Comparison of ENCODE assay signal across 22 cellular contexts in the genomic region with DNA sequence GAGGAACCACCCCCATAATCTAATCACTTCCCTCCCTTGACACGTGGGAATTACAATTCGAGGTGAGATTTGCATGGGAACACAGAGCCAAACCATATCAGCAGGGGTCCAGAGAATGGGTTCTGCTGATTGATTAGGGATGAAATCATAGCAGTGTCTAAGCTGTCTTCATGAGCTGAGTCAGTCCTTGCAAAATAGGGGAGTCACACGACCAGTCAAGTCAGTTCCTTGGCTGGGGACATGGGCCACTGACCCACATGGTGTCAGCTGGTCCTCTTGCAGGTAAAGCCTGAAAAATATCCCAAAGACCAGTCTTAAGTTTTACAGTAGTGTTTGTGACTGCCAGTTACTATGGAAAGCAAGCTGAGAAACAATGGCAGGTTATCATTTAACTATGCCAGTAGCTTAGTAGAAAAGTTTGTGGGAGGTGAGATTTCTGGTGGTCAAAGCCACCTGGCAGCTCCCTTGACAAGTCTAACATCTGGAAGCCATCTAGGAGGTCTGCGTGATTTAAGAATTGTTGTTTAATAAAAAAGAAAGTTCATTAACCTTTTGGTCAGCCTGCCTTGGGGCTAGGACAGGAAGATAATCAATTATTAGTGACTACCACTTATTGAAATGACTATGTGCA. TPM values are rescaled to one million over a fixed set of nuclear protein-coding genes. Genes with fewer than 3 reads are reported as not detected.
DNase-seq lines count a peak whose midpoint lies in the region; ATAC-seq, FAIRE-seq and TF ChIP-seq lines count a peak whose summit lies in the region.
"Had no signal": no experiment of that assay in that cellular context is flagged by ENCODE, and none has a peak within 500 bp of the region (broad histone marks: within the 10 kb centered on the region; RNA-seq: fewer than 3 reads in every experiment).

No MANE protein-coding gene starts in this region.

- peaks cover 5% of the 10 kb centered on the region for H3K9me3 Mint-ChIP-seq in astrocyte (ENCODE audit: unreplicated experiment)
- no peaks in the 10 kb centered on the region for H3K9me3 Mint-ChIP-seq in T-helper 2 cell treated with Interferon-gamma antibody and Interleukin-4, amounts not matched to agents 5 μg/mL and 100 μg/mL, for 36 hours

- H3K27ac Mint-ChIP-seq in astrocyte (ENCODE audit: unreplicated experiment) = no peak overlapping the region
- H3K27ac Mint-ChIP-seq in T-helper 2 cell treated with Interferon-gamma antibody and Interleukin-4, amounts not matched to agents 5 μg/mL and 100 μg/mL, for 36 hours = no peak overlapping the region
- H3K27ac Mint-ChIP-seq: IgD-negative memory B cell; stimulated activated naive CD8-positive, alpha-beta T cell treated with anti-CD3 and anti-CD28 coated beads, Interleukin-15, Interleukin-2, amounts not matched to agents 100 ng/mL and 50 ng/mL, for 24 hours had no signal

- H3K4me3 ChIP-seq in astrocyte (ENCODE audit: insufficient read depth, low read depth, low read length) = no peak overlapping the region
- no peak overlapping the region for H3K4me3 ChIP-seq in kidney (ENCODE audit: low read length in 2 of 2)
- H3K4me3 ChIP-seq: ascending aorta, lung, sigmoid colon, upper lobe of left lung had no signal

- H3K9me3 ChIP-seq in astrocyte (ENCODE audit: insufficient read depth, low read depth, low read length) (no peaks in the 10 kb centered on the region), kidney (ENCODE audit: control insufficient read depth in 1 of 2, low read length in 2 of 2) (peaks cover 0 to 5% of the 10 kb centered on the region in 2 donors)

- H3K4me3 Mint-ChIP-seq in astrocyte (ENCODE audit: unreplicated experiment) = no peak overlapping the region
- no peak overlapping the region for H3K4me3 Mint-ChIP-seq in T-helper 2 cell treated with Interferon-gamma antibody and Interleukin-4, amounts not matched to agents 5 μg/mL and 100 μg/mL, for 36 hours
- H3K4me3 Mint-ChIP-seq: CD4-positive, CD25-positive, alpha-beta regulatory T cell; IgD-negative memory B cell; stimulated activated naive CD8-positive, alpha-beta T cell treated with anti-CD3 and anti-CD28 coated beads, Interleukin-15, Interleukin-2, amounts not matched to agents 100 ng/mL and 50 ng/mL, for 24 hours had no signal

- H3K36me3 Mint-ChIP-seq in astrocyte (ENCODE audit: low read depth, unreplicated experiment) = no peaks in the 10 kb centered on the region
- no peaks in the 10 kb centered on the region for H3K36me3 Mint-ChIP-seq in T-helper 2 cell treated with Interferon-gamma antibody and Interleukin-4, amounts not matched to agents 5 μg/mL and 100 μg/mL, for 36 hours (ENCODE audit: low read depth)
- H3K36me3 Mint-ChIP-seq: CD4-positive, CD25-positive, alpha-beta regulatory T cell; IgD-negative memory B cell had no signal

- H3K79me2 ChIP-seq in astrocyte (ENCODE audit: insufficient read depth, low read length) = no peaks in the 10 kb centered on the region

- no peak for TF ChIP-seq CTCF in astrocyte (IDR thresholded peaks at IDR 0.05; ENCODE audit: insufficient read depth, low read depth, low read length)
- no peak for TF ChIP-seq CTCF in kidney (IDR thresholded peaks at IDR 0.05; ENCODE audit: borderline replicate concordance, extremely low read depth, insufficient read depth)

- H3K4me1 ChIP-seq in astrocyte (ENCODE audit: insufficient read depth, low read length) (no peaks in the 10 kb centered on the region), kidney (ENCODE audit: control insufficient read depth in 1 of 2, insufficient read depth in 1 of 2, low read depth in 1 of 2, low read length in 2 of 2) (no peaks in the 10 kb centered on the region)
- H3K4me1 ChIP-seq: ascending aorta, sigmoid colon, upper lobe of left lung had no signal

- intact Hi-C loops in kidney (cut with DNase I) = no loop called here

- peak; percentile 83 for ATAC-seq in GM19452 (IDR thresholded peaks at IDR 0.05; ENCODE audit: unreplicated experiment)
- ATAC-seq in HG02973 (IDR thresholded peaks at IDR 0.05; ENCODE audit: unreplicated experiment) = peak; percentile 60
- no peak for ATAC-seq in GM21526 (IDR thresholded peaks at IDR 0.05; ENCODE audit: low FRiP score, unreplicated experiment)

- H3K4me2 ChIP-seq in astrocyte (ENCODE audit: low read length) = no peak overlapping the region

- H3K9ac ChIP-seq in astrocyte (ENCODE audit: low read length) = no peak overlapping the region
- no peak overlapping the region for H3K9ac ChIP-seq in kidney (ENCODE audit: low read length in 2 of 2)

- H3K4me1 Mint-ChIP-seq in astrocyte (ENCODE audit: low read depth, unreplicated experiment) = no peaks in the 10 kb centered on the region
- H3K4me1 Mint-ChIP-seq in T-helper 2 cell treated with Interferon-gamma antibody and Interleukin-4, amounts not matched to agents 5 μg/mL and 100 μg/mL, for 36 hours (ENCODE audit: low read depth) = no peaks in the 10 kb centered on the region
- H3K4me1 Mint-ChIP-seq: IgD-negative memory B cell had no signal

- H3K36me3 ChIP-seq in astrocyte (ENCODE audit: insufficient read depth, low read length) = no peaks in the 10 kb centered on the region
- no peaks in the 10 kb centered on the region for H3K36me3 ChIP-seq in kidney (ENCODE audit: control insufficient read depth in 1 of 2, insufficient read depth in 2 of 2, low read length in 2 of 2)
- H3K36me3 ChIP-seq: ascending aorta, sigmoid colon, upper lobe of left lung had no signal

- no peak for DNase-seq in GM18507 (ENCODE audit: extremely low spot score, insufficient read length, low read depth)
- DNase-seq in astrocyte (ENCODE audit: low read depth) = peak; percentile 18
- no peak for DNase-seq in NCI-H2196 treated with DMSO at 0.1 percent for 48 hours (lab: John Stamatoyannopoulos, UW; ENCODE audit: unreplicated experiment)
- no peak for DNase-seq in kidney
- DNase-seq in T-helper 2 cell treated with Interferon-gamma antibody and Interleukin-4, amounts not matched to agents 5 μg/mL and 100 μg/mL, for 36 hours (ENCODE audit: low spot score) = no peak
- DNase-seq: activated CD4-positive, alpha-beta T cell treated with anti-CD3 and anti-CD28 coated beads, Interleukin-2, amount 50 U/mL, for 1 hour; activated naive CD4-positive, alpha-beta T cell treated with anti-CD3 and anti-CD28 coated beads, Interleukin-2, amount 50 U/mL, for 16 hours; activated T-cell treated with anti-CD3 and anti-CD28 coated beads for 4 hours; CD4-positive, CD25-positive, alpha-beta regulatory T cell; NCI-H1694 treated with DMSO at 0.1 percent for 48 hours; sigmoid colon; SW 1271; upper lobe of left lung had no signal

- no peak overlapping the region for H2AFZ ChIP-seq in astrocyte (ENCODE audit: low read depth, low read length)

- no peaks in the 10 kb centered on the region for H4K20me1 ChIP-seq in astrocyte (ENCODE audit: insufficient read depth, low read length)

- FAIRE-seq in GM18507 (lab: Jason Lieb, UNC) (peak; percentile 90), astrocyte (lab: Jason Lieb, UNC) (no peak), kidney (lab: Jason Lieb, UNC) (no peak)

- no peaks in the 10 kb centered on the region for H3K27me3 ChIP-seq in astrocyte (ENCODE audit: insufficient read depth, low read length)
- H3K27me3 ChIP-seq: ascending aorta, sigmoid colon, upper lobe of left lung had no signal

- H3K27me3 Mint-ChIP-seq in astrocyte (ENCODE audit: low read depth, unreplicated experiment) = no peaks in the 10 kb centered on the region
- H3K27me3 Mint-ChIP-seq in T-helper 2 cell treated with Interferon-gamma antibody and Interleukin-4, amounts not matched to agents 5 μg/mL and 100 μg/mL, for 36 hours (ENCODE audit: low read depth) = peaks cover 10% of the 10 kb centered on the region
- H3K27me3 Mint-ChIP-seq: CD4-positive, CD25-positive, alpha-beta regulatory T cell; IgD-negative memory B cell; stimulated activated naive CD8-positive, alpha-beta T cell treated with anti-CD3 and anti-CD28 coated beads, Interleukin-15, Interleukin-2, amounts not matched to agents 100 ng/mL and 50 ng/mL, for 24 hours had no signal

- H3K27ac ChIP-seq in astrocyte (ENCODE audit: low read depth, low read length) (no peak overlapping the region), kidney (ENCODE audit: low read depth in 2 of 2, low read length in 2 of 2) (no peak overlapping the region)
- H3K27ac ChIP-seq: ascending aorta, HL-60, sigmoid colon, upper lobe of left lung had no signal

RNA-seq across cellular contexts. Expression of gene ATF7IP2, which starts 15.7 kb away (rescaled TPM):
- total RNA-seq in astrocyte (6.6 and 8.6 TPM in 2 replicates), kidney (17.1 TPM)
- 20.2 TPM for polyA plus RNA-seq in kidney (ENCODE audit: insufficient read depth, low read depth, low replicate concordance)
- total RNA-seq: ascending aorta, H4 had no signal
